24 cellular contexts compared by ENCODE assay signal in the genomic region with DNA sequence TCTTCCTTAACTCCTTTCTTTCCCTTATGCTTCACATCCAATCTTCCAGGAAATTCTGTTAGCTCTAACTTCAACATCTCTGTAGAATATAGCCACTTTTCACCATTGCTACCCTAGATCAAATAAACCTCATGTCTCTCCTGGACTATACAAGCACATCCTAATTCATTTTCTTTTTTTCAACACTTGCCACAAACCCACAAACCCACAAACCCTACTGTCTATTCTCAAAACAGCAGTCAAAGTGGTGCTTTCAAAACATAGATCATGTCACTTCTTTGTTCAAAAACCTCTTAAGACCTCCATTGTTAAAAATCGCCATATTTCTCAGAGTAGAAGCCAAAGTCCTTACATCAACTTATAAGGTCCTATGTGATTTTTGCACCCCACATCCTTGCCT.
DNase-seq lines count a peak whose midpoint lies in the region; ATAC-seq, FAIRE-seq and TF ChIP-seq lines count a peak whose summit lies in the region.
"Had no signal": no experiment of that assay in that cellular context is flagged by ENCODE, and none has a peak within 500 bp of the region (broad histone marks: within the 10 kb centered on the region; RNA-seq: fewer than 3 reads in every experiment).

No MANE protein-coding gene starts in this region.

- no peak for TF ChIP-seq CTCF in H9 (conservative IDR thresholded peaks at IDR 0.05)
- TF ChIP-seq CTCF in GM12878 (IDR thresholded peaks at IDR 0.05 in 2 of 3, conservative IDR thresholded peaks at IDR 0.05 in 1 of 3; ENCODE audit: control insufficient read depth in 2 of 3, extremely low read depth in 1 of 3, insufficient read depth in 1 of 3, low read depth in 3 of 3, low read length in 3 of 3) = no peak

- no peak overlapping the region for H2BK15ac ChIP-seq in H9 (ENCODE audit: low read depth, low read length)

- FAIRE-seq in GM12878 (lab: Jason Lieb, UNC) = no peak
- FAIRE-seq: A204.1, G401.6, GM12892, GM18507 had no signal

- no peaks in the 10 kb centered on the region for H3K79me1 ChIP-seq in H9 (ENCODE audit: insufficient read depth, low read depth, low read length, poor library complexity, severe bottlenecking)

- no peak overlapping the region for H2BK12ac ChIP-seq in H9 (ENCODE audit: insufficient read length, low read depth, low read length)

- intact Hi-C loops in GM12878 (cut with micrococcal nuclease; ENCODE audit: unreplicated experiment) = no loop called here

- no peak overlapping the region for H2AFZ ChIP-seq in H9 (ENCODE audit: low read length)
- no peak overlapping the region for H2AFZ ChIP-seq in GM12878 (ENCODE audit: control insufficient read depth, low read depth, low read length)

- no peak overlapping the region for H3K4me3 Mint-ChIP-seq in activated naive CD8-positive, alpha-beta T cell treated with anti-CD3 and anti-CD28 coated beads, Interleukin-2, amount 10 ng/mL, durations not matched to agents 7 days and 5 days
- H3K4me3 Mint-ChIP-seq in activated naive CD8-positive, alpha-beta T cell treated with anti-CD3 and anti-CD28 coated beads for 36 hours = no peak overlapping the region
- H3K4me3 Mint-ChIP-seq in H9 = no peak overlapping the region
- H3K4me3 Mint-ChIP-seq: CD4-positive, CD25-positive, alpha-beta regulatory T cell; CD8-positive, alpha-beta memory T cell had no signal

- H3T11ph ChIP-seq in H9 (ENCODE audit: low read length) = no peak overlapping the region

- RAD21 ChIA-PET in GM12878 (lab: Charles Lee; ENCODE audit: unreplicated experiment) = no interaction called here

- no peak for TF ChIP-seq POLR2A in GM12878 (IDR thresholded peaks at IDR 0.05; ENCODE audit: low read depth, low read length)

- H3K9me3 Mint-ChIP-seq in activated naive CD8-positive, alpha-beta T cell treated with anti-CD3 and anti-CD28 coated beads, Interleukin-2, amount 10 ng/mL, durations not matched to agents 7 days and 5 days = peaks cover 2% of the 10 kb centered on the region
- H3K9me3 Mint-ChIP-seq in activated naive CD8-positive, alpha-beta T cell treated with anti-CD3 and anti-CD28 coated beads for 36 hours = no peaks in the 10 kb centered on the region
- peaks cover 4 to 9% of the 10 kb centered on the region in 2 experiments for H3K9me3 Mint-ChIP-seq in H9
- H3K9me3 Mint-ChIP-seq: CD8-positive, alpha-beta memory T cell had no signal

- H3K4ac ChIP-seq in H9 (ENCODE audit: low read depth, low read length) = no peak overlapping the region

- H3K27ac ChIP-seq in H9 (ENCODE audit: insufficient read length, low read depth, low read length) (no peak overlapping the region), GM12878 (ENCODE audit: control insufficient read depth, insufficient read depth) (no peak overlapping the region)

- H3K4me3 ChIP-seq in Jurkat, Clone E6-1 (ENCODE audit: low read length) = no peak overlapping the region
- no peak overlapping the region for H3K4me3 ChIP-seq in GM12878
- H3K4me3 ChIP-seq: HAP-1 had no signal

- H4K20me1 ChIP-seq in H9 (ENCODE audit: control insufficient read depth, insufficient read depth, insufficient read length) (no peaks in the 10 kb centered on the region), GM12878 (ENCODE audit: control insufficient read depth, insufficient read depth) (no peaks in the 10 kb centered on the region)

- H3K79me2 ChIP-seq in H9 (ENCODE audit: insufficient read depth, low read length) (no peaks in the 10 kb centered on the region; the same call in 1 of the 2 replicates), GM12878 (ENCODE audit: control insufficient read depth, insufficient read depth, low read length) (no peaks in the 10 kb centered on the region)

- H3K4me1 Mint-ChIP-seq in activated naive CD8-positive, alpha-beta T cell treated with anti-CD3 and anti-CD28 coated beads, Interleukin-2, amount 10 ng/mL, durations not matched to agents 7 days and 5 days = peaks cover 8% of the 10 kb centered on the region
- peaks cover 5% of the 10 kb centered on the region for H3K4me1 Mint-ChIP-seq in activated naive CD8-positive, alpha-beta T cell treated with anti-CD3 and anti-CD28 coated beads for 36 hours
- H3K4me1 Mint-ChIP-seq in H9 = peaks cover 32 to 56% of the 10 kb centered on the region in 2 experiments
- H3K4me1 Mint-ChIP-seq: CD4-positive, CD25-positive, alpha-beta regulatory T cell; CD8-positive, alpha-beta memory T cell had no signal

- SMC1A ChIA-PET in GM12878 (lab: Charles Lee; ENCODE audit: uncharacterized antibody, unreplicated experiment) = no interaction called here

- H3K27me3 ChIP-seq in H9 (ENCODE audit: insufficient read depth, low read length) (no peaks in the 10 kb centered on the region), GM12878 (replicated peaks in 1 of 2; ENCODE audit: control insufficient read depth in 2 of 2, insufficient read depth in 2 of 2, low read length in 1 of 2) (peaks cover 0 to 9% of the 10 kb centered on the region in 2 experiments; a peak in 1 of 4 replicates)
- H3K27me3 ChIP-seq: BE2C had no signal

- H3K14ac ChIP-seq in H9 (ENCODE audit: insufficient read depth, low read length) = no peak overlapping the region

- no peaks in the 10 kb centered on the region for H3K36me3 ChIP-seq in GM12878 (ENCODE audit: control insufficient read depth in 2 of 2, insufficient read depth in 2 of 2, low read length in 1 of 2)
- H3K36me3 ChIP-seq: BE2C, HAP-1 had no signal

- H3K27me3 Mint-ChIP-seq in activated naive CD8-positive, alpha-beta T cell treated with anti-CD3 and anti-CD28 coated beads, Interleukin-2, amount 10 ng/mL, durations not matched to agents 7 days and 5 days = peaks cover 33% of the 10 kb centered on the region
- H3K27me3 Mint-ChIP-seq in activated naive CD8-positive, alpha-beta T cell treated with anti-CD3 and anti-CD28 coated beads for 36 hours = peaks cover 22% of the 10 kb centered on the region
- no peaks in the 10 kb centered on the region for H3K27me3 Mint-ChIP-seq in H9 (ENCODE audit: low read depth)

- POLR2A ChIA-PET in activated naive CD8-positive, alpha-beta T cell treated with anti-CD3 and anti-CD28 coated beads, Interleukin-2, amount 10 ng/mL, durations not matched to agents 7 days and 5 days (lab: Charles Lee) = no interaction called here
- POLR2A ChIA-PET in GM12878 (lab: Charles Lee) = no interaction called here

- H3K27ac Mint-ChIP-seq in activated naive CD8-positive, alpha-beta T cell treated with anti-CD3 and anti-CD28 coated beads, Interleukin-2, amount 10 ng/mL, durations not matched to agents 7 days and 5 days = no peak overlapping the region
- no peak overlapping the region for H3K27ac Mint-ChIP-seq in activated naive CD8-positive, alpha-beta T cell treated with anti-CD3 and anti-CD28 coated beads for 36 hours
- H3K27ac Mint-ChIP-seq in H9 = peak overlapping the region in 2 of 3 experiments; percentile 11 to 24; a peak in 3 of 7 replicates
- H3K27ac Mint-ChIP-seq: CD4-positive, CD25-positive, alpha-beta regulatory T cell; CD8-positive, alpha-beta memory T cell had no signal

- no peak overlapping the region for H4K91ac ChIP-seq in H9 (ENCODE audit: insufficient read length, low read depth, low read length)

- in situ Hi-C loops in GM12878 (cut with MboI) = no loop called here

- no peak overlapping the region for H4K8ac ChIP-seq in H9 (replicated peaks; ENCODE audit: insufficient read length, low read depth, low read length)

- ATAC-seq in activated naive CD8-positive, alpha-beta T cell treated with anti-CD3 and anti-CD28 coated beads, Interleukin-2, amount 10 ng/mL, durations not matched to agents 7 days and 5 days (ENCODE audit: low read depth) = peak; percentile 78
- ATAC-seq in GM12878 (peak; percentile 71), HG03565 (IDR thresholded peaks at IDR 0.05; ENCODE audit: unreplicated experiment) (no peak)

- H2BK20ac ChIP-seq in H9 (ENCODE audit: low read depth, low read length, poor library complexity, severe bottlenecking) = no peak overlapping the region

- H3K23me2 ChIP-seq in H9 (ENCODE audit: insufficient read length, low read depth, low read length, poor library complexity, severe bottlenecking) = no peaks in the 10 kb centered on the region

- no peak overlapping the region for H2AK5ac ChIP-seq in H9 (ENCODE audit: insufficient read length, low read length)

- TF ChIP-seq EP300 in GM12878 (IDR thresholded peaks at IDR 0.05; ENCODE audit: borderline replicate concordance in 1 of 2, control insufficient read depth in 1 of 2, low read depth in 2 of 2, low read length in 2 of 2) = no peak

- no peak overlapping the region for H2BK120ac ChIP-seq in H9 (ENCODE audit: low read depth, low read length, poor library complexity, severe bottlenecking)

- no peak overlapping the region for H3K18ac ChIP-seq in H9 (ENCODE audit: insufficient read length, low read depth, low read length)

- H3K4me2 ChIP-seq in H9 (ENCODE audit: insufficient read depth, insufficient read length, low read length) (no peak overlapping the region), GM12878 (ENCODE audit: control insufficient read depth, insufficient read depth) (no peak overlapping the region)

- CTCF ChIA-PET in GM12878 (lab: Yijun Ruan, JAX) = no interaction called here

- H3K36me3 Mint-ChIP-seq in activated naive CD8-positive, alpha-beta T cell treated with anti-CD3 and anti-CD28 coated beads, Interleukin-2, amount 10 ng/mL, durations not matched to agents 7 days and 5 days = no peaks in the 10 kb centered on the region
- H3K36me3 Mint-ChIP-seq in activated naive CD8-positive, alpha-beta T cell treated with anti-CD3 and anti-CD28 coated beads for 36 hours = no peaks in the 10 kb centered on the region
- peaks cover 18 to 66% (median 46%) of the 10 kb centered on the region in 3 experiments for H3K36me3 Mint-ChIP-seq in H9 (ENCODE audit: insufficient read depth in 1 of 3, low read depth in 3 of 3)
- H3K36me3 Mint-ChIP-seq: CD4-positive, CD25-positive, alpha-beta regulatory T cell; CD8-positive, alpha-beta memory T cell had no signal

- no peak overlapping the region for H3K56ac ChIP-seq in H9 (ENCODE audit: insufficient read length, low read depth, low read length)

- BruUV-seq in GM12878 (replicated peaks; lab: Mats Ljungman, UMichigan) = no TSS peak

- no peak overlapping the region for H3K23ac ChIP-seq in H9 (ENCODE audit: insufficient read length, low read depth, low read length)

- WGBS in H9 (ENCODE audit: extremely low coverage, insufficient read length, low lambda C conversion rate) = no CpG with 5 or more reads among the region's 1 CpG
- WGBS in GM12878 (ENCODE audit: insufficient coverage, insufficient replicate concordance, low lambda C conversion rate, missing lambda C conversion rate) = 0% methylated on average over 1 of the region's 1 CpG

- TF ChIP-seq RAD21 in GM12878 (IDR thresholded peaks at IDR 0.05; ENCODE audit: insufficient read depth, low read depth, low read length) = no peak

- no peak overlapping the region for H3K9ac ChIP-seq in H9 (ENCODE audit: extremely low read depth, insufficient read length, low read length)
- H3K9ac ChIP-seq in GM12878 (ENCODE audit: control insufficient read depth, insufficient read depth, low read length) = no peak overlapping the region

- no peak for DNase-seq in activated naive CD8-positive, alpha-beta T cell treated with anti-CD3 and anti-CD28 coated beads, Interleukin-2, amount 10 ng/mL, durations not matched to agents 7 days and 5 days
- no peak for DNase-seq in activated naive CD8-positive, alpha-beta T cell treated with anti-CD3 and anti-CD28 coated beads for 36 hours
- DNase-seq in H9 (no peak), GM12878 (ENCODE audit: low read depth, low spot score) (no peak), islet precursor cell (no peak)
- peak; percentile 83 for DNase-seq in Jurkat, Clone E6-1 (ENCODE audit: low read depth, low spot score)
- DNase-seq in stimulated activated CD4-positive, alpha-beta T cell treated with anti-CD3 and anti-CD28 coated beads, Interleukin-4, amount 100 ng/mL, for 24 hours = no peak
- DNase-seq: ACHN; BE2C; C1 segment of cervical spinal cord; CD4-positive, CD25-positive, alpha-beta regulatory T cell; CD8-positive, alpha-beta memory T cell; COR-L47; DMS 273 treated with DMSO at 0.1 percent for 48 hours; DMS53; GOT3; IMR-90; KBM-7 had no signal

- H2BK5ac ChIP-seq in H9 (ENCODE audit: insufficient read length, low read length) = no peak overlapping the region

- no peak overlapping the region for H4K5ac ChIP-seq in H9 (ENCODE audit: insufficient read length, low read depth, low read length)

- H3K4me1 ChIP-seq in H9 (ENCODE audit: insufficient read depth, low read length) (peaks cover 10% of the 10 kb centered on the region), GM12878 (ENCODE audit: control insufficient read depth, insufficient read depth, low read length) (no peaks in the 10 kb centered on the region)
- H3K4me1 ChIP-seq: BE2C, HAP-1 had no signal

- H3K9me3 ChIP-seq in H9 (ENCODE audit: control insufficient read depth, low read depth, low read length) (peaks cover 6% of the 10 kb centered on the region), GM12878 (replicated peaks; ENCODE audit: control insufficient read depth, insufficient read depth, low read length) (no peaks in the 10 kb centered on the region; the same call in 2 of the 3 replicates)
- H3K9me3 ChIP-seq: BE2C, HAP-1 had no signal

Comparison
In these comparisons a context has a peak if more than half of its experiments do, and no peak if none do; other contexts are left out.
1. H3K27ac Mint-ChIP-seq: peak in H9 (2 of 3); none in activated naive CD8-positive, alpha-beta T cell treated with anti-CD3 and anti-CD28 coated beads, Interleukin-2, amount 10 ng/mL, durations not matched to agents 7 days and 5 days (single experiment) and activated naive CD8-positive, alpha-beta T cell treated with anti-CD3 and anti-CD28 coated beads for 36 hours (single experiment).